ENCODE assay signal across 17 cellular contexts in genomic region chr11:35289821-35290220, GRCh38.
A peak's percentile ranks its signal among the peaks of the same experiment; 100 is the strongest.
DNase-seq lines count a peak whose midpoint lies in the region; ATAC-seq and TF ChIP-seq lines count a peak whose summit lies in the region.
"Had no signal": no experiment of that assay in that cellular context is flagged by ENCODE, and none has a peak within 500 bp of the region (broad histone marks: within the 10 kb centered on the region; RNA-seq: fewer than 3 reads in every experiment).

No MANE protein-coding gene starts in this region.

- no peak overlapping the region for H3K4me3 ChIP-seq in AG09309 (ENCODE audit: control insufficient read depth, low read depth, low read length)
- H3K4me3 ChIP-seq in astrocyte of the spinal cord (ENCODE audit: low read depth, low read length) = no peak overlapping the region
- H3K4me3 ChIP-seq: prostate gland had no signal

- ATAC-seq in HG03457 (IDR thresholded peaks at IDR 0.05; ENCODE audit: unreplicated experiment) = no peak

- DNase-seq in AG09309 (ENCODE audit: low read depth) (peak; percentile 52), HT1080 (ENCODE audit: low read depth) (peak; percentile 83), astrocyte of the spinal cord (ENCODE audit: low read depth, low spot score) (peak; percentile 62), glomerular endothelial cell (ENCODE audit: extremely low read depth, low read depth, low spot score) (peak; percentile 14), HPDE6-E6E7 (ENCODE audit: extremely low spot score) (no peak), ecto neural progenitor cell (ENCODE audit: low spot score) (no peak)
- DNase-seq in activated CD4-positive, alpha-beta T cell treated with anti-CD3 and anti-CD28 coated beads for 1 hour = no peak
- DNase-seq: activated T-cell treated with anti-CD3 and anti-CD28 coated beads for 4 hours, aorta, BE2C, H7, midbrain, NCI-H1105 treated with DMSO at 0.1 percent for 48 hours, NCI-H2227 treated with DMSO at 0.1 percent for 48 hours, SW 1271 had no signal

- TF ChIP-seq CTCF in AG09309 (IDR thresholded peaks at IDR 0.05; ENCODE audit: control insufficient read depth, insufficient read depth, low read depth, low read length, missing control alignments) (no peak), astrocyte of the spinal cord (IDR thresholded peaks at IDR 0.05; ENCODE audit: low read depth, low read length) (no peak)

- in situ Hi-C loops in astrocyte of the spinal cord (cut with HindIII; ENCODE audit: low sequenced_read_pairs) = no loop called here

Comparison
In these comparisons a context has a peak if more than half of its experiments do, and no peak if none do; other contexts are left out.
1. DNase-seq: peak in AG09309 (single experiment), HT1080 (single experiment), astrocyte of the spinal cord (single experiment) and glomerular endothelial cell (single experiment); none in activated CD4-positive, alpha-beta T cell treated with anti-CD3 and anti-CD28 coated beads for 1 hour (single experiment), HPDE6-E6E7 (single experiment) and ecto neural progenitor cell (single experiment).